In genomic region chr1:113452921-113453770, GRCh38 we compare ENCODE assay signal across 8 cellular contexts.
DNase-seq lines count a peak whose midpoint lies in the region; ATAC-seq, FAIRE-seq and TF ChIP-seq lines count a peak whose summit lies in the region.

No MANE protein-coding gene starts in this region.

- H3K9ac ChIP-seq in kidney (ENCODE audit: low read length in 2 of 2) = no peak overlapping the region

- no peak overlapping the region for H3K27ac ChIP-seq in kidney (ENCODE audit: low read depth in 2 of 2, low read length in 2 of 2)

- peak; percentile 78 for ATAC-seq in Right ventricle myocardium superior (ENCODE audit: poor library complexity)
- ATAC-seq in HG03196 (IDR thresholded peaks at IDR 0.05; ENCODE audit: unreplicated experiment) = no peak
- no peak for ATAC-seq in HG03159 (IDR thresholded peaks at IDR 0.05; ENCODE audit: unreplicated experiment)
- ATAC-seq in HG03108 (IDR thresholded peaks at IDR 0.05; ENCODE audit: unreplicated experiment) = no peak

- in situ Hi-C loops in astrocyte of the spinal cord (cut with HindIII; ENCODE audit: low sequenced_read_pairs) = no loop called here

- TF ChIP-seq CTCF in astrocyte of the spinal cord (IDR thresholded peaks at IDR 0.05; ENCODE audit: low read depth, low read length) = peak; percentile 58
- peak; percentile 20 for TF ChIP-seq CTCF in kidney (IDR thresholded peaks at IDR 0.05; ENCODE audit: borderline replicate concordance, extremely low read depth, insufficient read depth)

- no peaks in the 10 kb centered on the region for H3K4me1 ChIP-seq in kidney (ENCODE audit: control insufficient read depth in 1 of 2, insufficient read depth in 1 of 2, low read depth in 1 of 2, low read length in 2 of 2)

- no peaks in the 10 kb centered on the region for H3K36me3 ChIP-seq in kidney (ENCODE audit: control insufficient read depth in 1 of 2, insufficient read depth in 2 of 2, low read length in 2 of 2)

- no peak overlapping the region for H3K4me3 ChIP-seq in astrocyte of the spinal cord (ENCODE audit: low read depth, low read length)
- no peak overlapping the region for H3K4me3 ChIP-seq in kidney (ENCODE audit: low read length in 2 of 2)

- no peak for DNase-seq in Right ventricle myocardium superior
- no peak for DNase-seq in cardiac septum (ENCODE audit: low spot score)
- peak; percentile 80 for DNase-seq in NCI-H2029 (lab: John Stamatoyannopoulos, UW)
- peak; percentile 54 for DNase-seq in astrocyte of the spinal cord (ENCODE audit: low read depth, low spot score)
- DNase-seq in kidney = no peak

- H3K9me3 ChIP-seq in kidney (ENCODE audit: control insufficient read depth in 1 of 2, low read length in 2 of 2) = no peaks in the 10 kb centered on the region

- intact Hi-C loops in Right ventricle myocardium superior (cut with DNase I) (loop anchor here (5.0 kb wide), 1 partner anchor 311 kb away; no protein-coding TSS in a partner anchor), cardiac septum (cut with DNase I) (loop anchor here (1.0 to 10.0 kb wide), 2 partner anchors 222 to 313 kb away; no protein-coding TSS in a partner anchor), kidney (cut with DNase I) (no loop called here)

- FAIRE-seq in kidney (lab: Jason Lieb, UNC) = peak; percentile 19

Comparison
In these comparisons a context has a peak if more than half of its experiments do, and no peak if none do; other contexts are left out.
1. DNase-seq: peak in NCI-H2029 (single experiment) and astrocyte of the spinal cord (single experiment); none in Right ventricle myocardium superior (single experiment), cardiac septum (single experiment) and kidney (single experiment).